ENCODE assay signal across 1 cellular context in genomic region chr19:35757231-35757748, GRCh38.
TF ChIP-seq lines count a peak whose summit lies in the region.

No MANE protein-coding gene starts in this region.

TF ChIP-seq in SK-N-SH, 30 proteins besides CTCF, POLR2A, EP300 and RAD21:
- TF ChIP-seq ELF1 (IDR thresholded peaks at IDR 0.05) = peak; percentile 38; the same call in 1 of the 2 replicates
- peak; percentile 94 for TF ChIP-seq TCF12 (IDR thresholded peaks at IDR 0.05)
- TF ChIP-seq JUND (IDR thresholded peaks at IDR 0.05) = peak; percentile 54; the same call in 1 of the 2 replicates
- TF ChIP-seq NFIC (IDR thresholded peaks at IDR 0.05; ENCODE audit: borderline replicate concordance) = peak; percentile 14; the same call in 1 of the 2 replicates
- no peak for TF ChIP-seq CHD2 (IDR thresholded peaks at IDR 0.05; ENCODE audit: low read length, partially characterized antibody)
- TF ChIP-seq GATA2 (CRISPR knock-in tag; IDR thresholded peaks at IDR 0.05) = no peak
- TF ChIP-seq FOXJ3 (CRISPR knock-in tag; IDR thresholded peaks at IDR 0.05) = no peak
- TF ChIP-seq FOXM1 (IDR thresholded peaks at IDR 0.05; ENCODE audit: low read depth) = no peak
- no peak for TF ChIP-seq RCOR1 (IDR thresholded peaks at IDR 0.05; ENCODE audit: low read length)
- no peak for TF ChIP-seq ZBTB33 (IDR thresholded peaks at IDR 0.05; ENCODE audit: borderline replicate concordance, low read depth)
- peak; percentile 88 for TF ChIP-seq PBX3 (IDR thresholded peaks at IDR 0.05)
- no peak for TF ChIP-seq USF1 (IDR thresholded peaks at IDR 0.05; ENCODE audit: borderline replicate concordance, low read depth)
- TF ChIP-seq FOSL2 (IDR thresholded peaks at IDR 0.05; ENCODE audit: borderline replicate concordance, low read depth) = peak; percentile 70
- no peak; the same call in 1 of the 2 replicates for TF ChIP-seq POLR2AphosphoS5 (IDR thresholded peaks at IDR 0.05; ENCODE audit: low read depth, low read length)
- TF ChIP-seq SIN3A (IDR thresholded peaks at IDR 0.05; ENCODE audit: borderline replicate concordance, low read depth, low read length) = peak; percentile 71; the same call in 1 of the 2 replicates
- peak; percentile 69; the same call in 1 of the 2 replicates for TF ChIP-seq TEAD4 (IDR thresholded peaks at IDR 0.05; ENCODE audit: borderline replicate concordance, insufficient read depth)
- TF ChIP-seq, protein P1, sequence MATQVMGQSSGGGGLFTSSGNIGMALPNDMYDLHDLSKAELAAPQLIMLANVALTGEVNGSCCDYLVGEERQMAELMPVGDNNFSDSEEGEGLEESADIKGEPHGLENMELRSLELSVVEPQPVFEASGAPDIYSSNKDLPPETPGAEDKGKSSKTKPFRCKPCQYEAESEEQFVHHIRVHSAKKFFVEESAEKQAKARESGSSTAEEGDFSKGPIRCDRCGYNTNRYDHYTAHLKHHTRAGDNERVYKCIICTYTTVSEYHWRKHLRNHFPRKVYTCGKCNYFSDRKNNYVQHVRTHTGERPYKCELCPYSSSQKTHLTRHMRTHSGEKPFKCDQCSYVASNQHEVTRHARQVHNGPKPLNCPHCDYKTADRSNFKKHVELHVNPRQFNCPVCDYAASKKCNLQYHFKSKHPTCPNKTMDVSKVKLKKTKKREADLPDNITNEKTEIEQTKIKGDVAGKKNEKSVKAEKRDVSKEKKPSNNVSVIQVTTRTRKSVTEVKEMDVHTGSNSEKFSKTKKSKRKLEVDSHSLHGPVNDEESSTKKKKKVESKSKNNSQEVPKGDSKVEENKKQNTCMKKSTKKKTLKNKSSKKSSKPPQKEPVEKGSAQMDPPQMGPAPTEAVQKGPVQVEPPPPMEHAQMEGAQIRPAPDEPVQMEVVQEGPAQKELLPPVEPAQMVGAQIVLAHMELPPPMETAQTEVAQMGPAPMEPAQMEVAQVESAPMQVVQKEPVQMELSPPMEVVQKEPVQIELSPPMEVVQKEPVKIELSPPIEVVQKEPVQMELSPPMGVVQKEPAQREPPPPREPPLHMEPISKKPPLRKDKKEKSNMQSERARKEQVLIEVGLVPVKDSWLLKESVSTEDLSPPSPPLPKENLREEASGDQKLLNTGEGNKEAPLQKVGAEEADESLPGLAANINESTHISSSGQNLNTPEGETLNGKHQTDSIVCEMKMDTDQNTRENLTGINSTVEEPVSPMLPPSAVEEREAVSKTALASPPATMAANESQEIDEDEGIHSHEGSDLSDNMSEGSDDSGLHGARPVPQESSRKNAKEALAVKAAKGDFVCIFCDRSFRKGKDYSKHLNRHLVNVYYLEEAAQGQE (IDR thresholded peaks at IDR 0.05; ENCODE audit: low read depth, low read length) = peak; percentile 32; the same call in 1 of the 2 replicates
- TF ChIP-seq GABPA (IDR thresholded peaks at IDR 0.05; ENCODE audit: low read depth) = no peak
- TF ChIP-seq YY1 (IDR thresholded peaks at IDR 0.05; ENCODE audit: low read depth) = 0 out of 2 replicates have a peak, but pooled peaks have one; percentile 46
